Comparison of ENCODE assay signal across 8 cellular contexts in the genomic region with DNA sequence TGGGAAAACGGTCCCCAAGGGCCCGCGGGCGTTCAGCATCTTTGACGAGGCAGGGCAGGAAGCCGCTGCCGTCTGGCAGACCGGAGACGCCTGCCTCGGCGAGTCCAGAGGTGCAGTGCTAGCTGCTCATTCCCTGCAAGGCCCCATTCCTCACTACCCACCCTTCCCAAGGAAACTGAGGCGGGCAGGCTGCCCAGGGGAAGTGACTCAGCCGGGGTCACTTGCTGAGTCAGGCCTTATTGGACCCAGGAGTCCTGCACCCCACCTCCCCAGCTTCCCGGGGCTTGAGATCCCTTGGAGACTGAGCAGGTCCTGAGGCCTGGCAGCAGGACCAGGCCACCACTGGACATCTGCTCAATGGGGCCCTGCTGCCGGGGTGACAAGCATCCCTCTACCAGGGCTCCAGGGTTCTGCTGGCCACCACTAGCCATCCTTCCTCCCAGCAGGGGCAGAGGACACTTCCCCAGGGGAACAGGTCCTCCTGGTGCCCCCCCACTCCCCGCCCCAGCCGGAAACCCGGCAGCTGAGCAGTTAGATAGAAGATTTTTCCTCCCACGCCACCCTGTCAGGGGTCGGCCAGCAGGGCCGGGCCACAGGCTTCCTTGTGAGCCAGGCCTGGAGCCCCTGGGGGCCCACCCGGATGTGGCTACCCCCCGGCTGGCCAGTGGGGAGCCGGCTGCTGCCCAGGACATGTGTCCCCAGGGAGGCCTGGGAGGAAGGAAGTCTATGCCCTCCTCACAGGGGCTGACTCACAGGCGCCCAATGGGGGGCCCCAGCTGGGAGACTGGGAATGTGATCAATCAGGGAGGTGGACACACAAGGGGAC. TPM values are rescaled to one million over a fixed set of nuclear protein-coding genes. Genes with fewer than 3 reads are reported as not detected.
DNase-seq lines count a peak whose midpoint lies in the region; ATAC-seq and TF ChIP-seq lines count a peak whose summit lies in the region.

No MANE protein-coding gene starts in this region.

- ATAC-seq in SK-N-SH treated with all-trans-retinoic acid at 6 μM for 48 hours, result peak; percentile 11
- ATAC-seq in HG03378 (IDR thresholded peaks at IDR 0.05; ENCODE audit: unreplicated experiment), result no peak
- ATAC-seq in HG02852 (IDR thresholded peaks at IDR 0.05; ENCODE audit: unreplicated experiment), result no peak

- peak; percentile 14 for TF ChIP-seq POLR2A in GM15510 (IDR thresholded peaks at IDR 0.05; ENCODE audit: borderline replicate concordance, extremely low read depth, insufficient read length)

- DNase-seq in cortex of kidney (lab: John Stamatoyannopoulos, UW) (peak; percentile 6), myocyte (ENCODE audit: low read depth) (peak; percentile 89), NCI-H1436 (lab: John Stamatoyannopoulos, UW) (no peak), retina (no peak)

TF ChIP-seq in SK-N-SH treated with all-trans-retinoic acid at 6 μM for 48 hours, 23 proteins besides CTCF, POLR2A, EP300 and RAD21:
- TF ChIP-seq ISL1 (CRISPR knock-in tag; IDR thresholded peaks at IDR 0.05) (no peak), ZFP30 (CRISPR knock-in tag; IDR thresholded peaks at IDR 0.05) (no peak)
- TF ChIP-seq, protein P1, sequence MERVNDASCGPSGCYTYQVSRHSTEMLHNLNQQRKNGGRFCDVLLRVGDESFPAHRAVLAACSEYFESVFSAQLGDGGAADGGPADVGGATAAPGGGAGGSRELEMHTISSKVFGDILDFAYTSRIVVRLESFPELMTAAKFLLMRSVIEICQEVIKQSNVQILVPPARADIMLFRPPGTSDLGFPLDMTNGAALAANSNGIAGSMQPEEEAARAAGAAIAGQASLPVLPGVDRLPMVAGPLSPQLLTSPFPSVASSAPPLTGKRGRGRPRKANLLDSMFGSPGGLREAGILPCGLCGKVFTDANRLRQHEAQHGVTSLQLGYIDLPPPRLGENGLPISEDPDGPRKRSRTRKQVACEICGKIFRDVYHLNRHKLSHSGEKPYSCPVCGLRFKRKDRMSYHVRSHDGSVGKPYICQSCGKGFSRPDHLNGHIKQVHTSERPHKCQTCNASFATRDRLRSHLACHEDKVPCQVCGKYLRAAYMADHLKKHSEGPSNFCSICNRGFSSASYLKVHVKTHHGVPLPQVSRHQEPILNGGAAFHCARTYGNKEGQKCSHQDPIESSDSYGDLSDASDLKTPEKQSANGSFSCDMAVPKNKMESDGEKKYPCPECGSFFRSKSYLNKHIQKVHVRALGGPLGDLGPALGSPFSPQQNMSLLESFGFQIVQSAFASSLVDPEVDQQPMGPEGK (CRISPR knock-in tag; IDR thresholded peaks at IDR 0.05; ENCODE audit: borderline replicate concordance), result peak; percentile 45; the same call in 1 of the 2 replicates

RNA-seq across cellular contexts. Expression of a gene that starts 3.9 kb away (rescaled TPM):
- total RNA-seq in myocyte, result 116 and 203 TPM in 2 replicates
- 35.6 TPM for polyA plus RNA-seq in myocyte (2012)

RNA-seq across cellular contexts. Expression of a gene that starts 40.7 kb away (rescaled TPM):
- 74.0 and 75.4 TPM in 2 replicates for total RNA-seq in myocyte
- 18.1 TPM for polyA plus RNA-seq in myocyte (2012)

Comparison
In these comparisons a context has a peak if more than half of its experiments do, and no peak if none do; other contexts are left out.
1. DNase-seq: peak in cortex of kidney (single experiment) and myocyte (single experiment); none in NCI-H1436 (single experiment) and retina (single experiment).